12 cellular contexts compared by ENCODE assay signal in the genomic region with DNA sequence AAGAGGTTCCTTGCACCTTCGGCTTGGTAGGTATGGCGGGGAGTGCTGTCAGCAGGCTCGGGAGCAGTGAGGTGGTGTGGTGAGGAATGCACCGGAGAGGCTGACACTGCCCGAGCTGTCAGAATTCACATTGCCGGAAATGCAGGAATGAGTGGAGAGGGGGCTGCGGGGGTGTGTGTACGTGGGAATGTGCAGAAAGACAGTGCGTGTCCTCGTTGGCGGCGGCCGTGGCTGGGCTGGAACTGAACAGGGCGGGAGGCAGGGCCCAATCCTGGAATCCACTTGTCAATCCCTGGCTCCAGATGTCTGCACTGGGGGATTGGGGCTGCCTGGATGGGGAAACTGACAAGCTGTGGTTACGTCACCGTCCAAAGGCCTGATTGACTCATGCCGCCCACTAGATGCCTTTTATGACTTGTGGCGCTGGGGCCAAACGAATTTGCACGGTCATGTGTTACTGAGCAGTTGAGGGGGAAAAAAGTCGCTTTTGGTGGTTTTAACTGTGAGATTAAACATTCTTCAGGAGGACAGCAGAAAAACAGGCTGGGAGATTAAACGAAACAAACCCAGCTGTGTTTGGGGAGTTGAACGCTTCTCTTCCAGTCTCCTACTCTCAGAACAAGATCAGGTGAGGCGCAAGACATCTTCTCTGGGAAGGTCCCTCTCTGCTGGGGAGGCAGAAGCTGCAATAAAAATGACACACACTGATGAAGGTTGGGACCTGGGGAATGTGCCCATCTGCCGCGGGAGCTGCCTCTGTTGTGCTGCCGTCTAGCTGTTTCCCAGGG.
DNase-seq lines count a peak whose midpoint lies in the region; ATAC-seq and TF ChIP-seq lines count a peak whose summit lies in the region.
"Had no signal": no experiment of that assay in that cellular context is flagged by ENCODE, and none has a peak within 500 bp of the region (broad histone marks: within the 10 kb centered on the region; RNA-seq: fewer than 3 reads in every experiment).

No MANE protein-coding gene starts in this region.

- H3K4me1 ChIP-seq in ectodermal cell (ENCODE audit: control insufficient read depth, insufficient read depth, low read length) (peaks cover 18% of the 10 kb centered on the region), mesodermal cell (ENCODE audit: control insufficient read depth, insufficient read depth, low read length, poor library complexity, severe bottlenecking) (peaks cover 18% of the 10 kb centered on the region)

- no peak overlapping the region for H3K4me3 Mint-ChIP-seq in activated naive CD8-positive, alpha-beta T cell treated with anti-CD3 and anti-CD28 coated beads, Interleukin-2, amount 50 U/mL, for 24 hours
- H3K4me3 Mint-ChIP-seq: CD4-positive, CD25-positive, alpha-beta regulatory T cell had no signal

- no peak for TF ChIP-seq POLR2A in GM18505 (IDR thresholded peaks at IDR 0.05; ENCODE audit: borderline replicate concordance, extremely low read depth, insufficient read depth, insufficient read length)

- H3K4me3 ChIP-seq in AG04449 (ENCODE audit: low read depth, low read length) (0 out of 2 replicates have a peak overlapping the region, but pooled peaks have one; percentile 15), ectodermal cell (ENCODE audit: insufficient read depth, low read depth, low read length) (no peak overlapping the region), mesodermal cell (ENCODE audit: extremely low read depth, insufficient read depth, low read length, poor library complexity, severe bottlenecking) (no peak overlapping the region)

- H3K27me3 ChIP-seq in ectodermal cell (ENCODE audit: control insufficient read depth, insufficient read depth, low read length, poor library complexity, severe bottlenecking): peaks cover 12% of the 10 kb centered on the region

- peak; percentile 8 for TF ChIP-seq CTCF in AG04449 (IDR thresholded peaks at IDR 0.05; ENCODE audit: insufficient read depth, low read length, missing control alignments)

- H3K36me3 ChIP-seq in ectodermal cell (ENCODE audit: control insufficient read depth, insufficient read depth, low read length) (no peaks in the 10 kb centered on the region), mesodermal cell (ENCODE audit: control insufficient read depth, insufficient read depth, low read length) (no peaks in the 10 kb centered on the region)

- H3K36me3 Mint-ChIP-seq in activated naive CD8-positive, alpha-beta T cell treated with anti-CD3 and anti-CD28 coated beads, Interleukin-2, amount 50 U/mL, for 24 hours (ENCODE audit: low read depth): no peaks in the 10 kb centered on the region
- H3K36me3 Mint-ChIP-seq: CD4-positive, CD25-positive, alpha-beta regulatory T cell had no signal

- H3K27ac ChIP-seq in ectodermal cell (ENCODE audit: insufficient read depth, low read depth, low read length, poor library complexity, severe bottlenecking) (peak overlapping the region; percentile 3), mesodermal cell (ENCODE audit: low read depth, low read length, severe bottlenecking) (peak overlapping the region; percentile 46)

- H3K9me3 Mint-ChIP-seq in activated naive CD8-positive, alpha-beta T cell treated with anti-CD3 and anti-CD28 coated beads, Interleukin-2, amount 50 U/mL, for 24 hours: no peaks in the 10 kb centered on the region
- H3K9me3 Mint-ChIP-seq: CD4-positive, CD25-positive, alpha-beta regulatory T cell had no signal

- CTCF ChIA-PET in AG04449 (lab: Yijun Ruan, JAX): interaction anchor here (0.9 to 2.1 kb wide), 5 partner anchors 9 to 129 kb away, joined by 3 to 13 read pairs (median 5); no protein-coding TSS in a partner anchor

- H3K9me3 ChIP-seq in ectodermal cell (ENCODE audit: control insufficient read depth, low read length): no peaks in the 10 kb centered on the region
- no peaks in the 10 kb centered on the region for H3K9me3 ChIP-seq in mesodermal cell (ENCODE audit: control insufficient read depth, low read length)

- ATAC-seq in activated naive CD8-positive, alpha-beta T cell treated with anti-CD3 and anti-CD28 coated beads, Interleukin-2, amount 50 U/mL, for 24 hours: no peak
- ATAC-seq in GM18505 (IDR thresholded peaks at IDR 0.05; ENCODE audit: unreplicated experiment): no peak

- POLR2A ChIA-PET in AG04449 (lab: Yijun Ruan, JAX): interaction anchor here (0.6 to 1.6 kb wide), 4 partner anchors 13 to 529 kb away, joined by 3 to 14 read pairs (median 6); no protein-coding TSS in a partner anchor

- peaks cover 2% of the 10 kb centered on the region for H3K4me1 Mint-ChIP-seq in activated naive CD8-positive, alpha-beta T cell treated with anti-CD3 and anti-CD28 coated beads, Interleukin-2, amount 50 U/mL, for 24 hours
- H3K4me1 Mint-ChIP-seq: CD4-positive, CD25-positive, alpha-beta regulatory T cell had no signal

- DNase-seq in AG04449 (ENCODE audit: low read depth, low spot score) (peak; percentile 98), HuH-7 (ENCODE audit: low spot score) (peak; percentile 65), NCI-H526 (lab: John Stamatoyannopoulos, UW) (no peak), T-helper 2 cell (no peak)
- DNase-seq in activated naive CD8-positive, alpha-beta T cell treated with anti-CD3 and anti-CD28 coated beads, Interleukin-2, amount 50 U/mL, for 24 hours: no peak
- DNase-seq: activated CD4-positive, CD25-positive, alpha-beta regulatory T cell treated with anti-CD3 and anti-CD28 coated beads, Interleukin-2, amount 50 U/mL, for 72 hours; CD4-positive, CD25-positive, alpha-beta regulatory T cell; kidney; stimulated activated CD4-positive, alpha-beta T cell treated with anti-CD3 and anti-CD28 coated beads, Interleukin-4, amount 100 ng/mL, for 1 hour had no signal

- peaks cover 3% of the 10 kb centered on the region for H3K27me3 Mint-ChIP-seq in activated naive CD8-positive, alpha-beta T cell treated with anti-CD3 and anti-CD28 coated beads, Interleukin-2, amount 50 U/mL, for 24 hours

- no peak overlapping the region for H3K27ac Mint-ChIP-seq in activated naive CD8-positive, alpha-beta T cell treated with anti-CD3 and anti-CD28 coated beads, Interleukin-2, amount 50 U/mL, for 24 hours
- H3K27ac Mint-ChIP-seq: CD4-positive, CD25-positive, alpha-beta regulatory T cell had no signal

- 68 to 75% methylated on average over 27 of the region's 27 CpGs for WGBS in ectodermal cell, 2 experiments
- WGBS in mesodermal cell (ENCODE audit: insufficient coverage in 2 of 2), 2 experiments: 66 to 73% methylated on average over 23 to 26 of the region's 27 CpGs

Comparison
In these comparisons a context has a peak if more than half of its experiments do, and no peak if none do; other contexts are left out.
1. DNase-seq: peak in AG04449 (single experiment) and HuH-7 (single experiment); none in NCI-H526 (0 of 2), T-helper 2 cell (0 of 5) and activated naive CD8-positive, alpha-beta T cell treated with anti-CD3 and anti-CD28 coated beads, Interleukin-2, amount 50 U/mL, for 24 hours (single experiment).